Comparison of ENCODE assay signal across 7 cellular contexts in genomic region chr1:147545133-147545532, GRCh38. TPM values are rescaled to one million over a fixed set of nuclear protein-coding genes. Genes with fewer than 3 reads are reported as not detected.
DNase-seq lines count a peak whose midpoint lies in the region; ATAC-seq, FAIRE-seq and TF ChIP-seq lines count a peak whose summit lies in the region.

No MANE protein-coding gene starts in this region.

- H3K4me3 ChIP-seq in GM23248 (no peak overlapping the region), left lung (no peak overlapping the region)

- ATAC-seq in left lung (peak; percentile 63), HG03469 (IDR thresholded peaks at IDR 0.05; ENCODE audit: unreplicated experiment) (no peak)

- DNase-seq in GM23248 (peak; percentile 83), RCC 7860 (ENCODE audit: low spot score) (peak; percentile 88), left lung (peak; percentile 79 to 83), germinal center (ENCODE audit: low spot score) (no peak)
- DNase-seq in activated naive CD4-positive, alpha-beta T cell treated with Interleukin-2 at 50 U/mL for 16 hours = peak; percentile 90
- DNase-seq in stimulated activated CD8-positive, alpha-beta memory T cell treated with anti-CD3 and anti-CD28 coated beads, Interleukin-7, amount 100 ng/mL, for 1 hour (ENCODE audit: low read depth in 2 of 2) = peak; percentile 61 to 62

- intact Hi-C loops in left lung (cut with DNase I) = no loop called here

- WGBS in GM23248 (ENCODE audit: low coverage in 1 of 2, low lambda C conversion rate in 2 of 2, missing lambda C conversion rate in 2 of 2), 2 experiments = 26 to 39% methylated on average over 6 of the region's 6 CpGs

- peaks cover 12% of the 10 kb centered on the region; the same call in 1 of the 2 replicates for H3F3A ChIP-seq in GM23248 (ENCODE audit: insufficient read depth)

- H3K9me2 ChIP-seq in GM23248 (ENCODE audit: insufficient read depth) = no peaks in the 10 kb centered on the region

- H3K36me3 ChIP-seq in GM23248 (ENCODE audit: low read depth) (no peaks in the 10 kb centered on the region), left lung (no peaks in the 10 kb centered on the region)

- no peaks in the 10 kb centered on the region for H3K27me3 ChIP-seq in GM23248 (replicated peaks; ENCODE audit: insufficient read depth)
- peaks cover 0 to 12% of the 10 kb centered on the region in 2 donors for H3K27me3 ChIP-seq in left lung

- H3K4me1 ChIP-seq in GM23248 (ENCODE audit: insufficient read depth) (peaks cover 16% of the 10 kb centered on the region), left lung (peaks cover 17% of the 10 kb centered on the region in 2 donors)

- H3K27ac ChIP-seq in GM23248 = no peak overlapping the region
- H3K27ac ChIP-seq in left lung = no peak overlapping the region

- H3K9ac ChIP-seq in GM23248 = no peak overlapping the region

- in situ Hi-C loops in GM23248 (cut with MboI) = no loop called here

- no peak for TF ChIP-seq CTCF in left lung (IDR thresholded peaks at IDR 0.05)

- H3K9me3 ChIP-seq in GM23248 (ENCODE audit: low read depth) = no peaks in the 10 kb centered on the region
- no peaks in the 10 kb centered on the region for H3K9me3 ChIP-seq in left lung

- H2AFZ ChIP-seq in GM23248 = no peak overlapping the region

- H3K79me2 ChIP-seq in GM23248 (ENCODE audit: insufficient read depth) = no peaks in the 10 kb centered on the region

- peak; percentile 89 for FAIRE-seq in RCC 7860 (lab: Jason Lieb, UNC)

- no peaks in the 10 kb centered on the region for H4K20me1 ChIP-seq in GM23248 (ENCODE audit: insufficient read depth)

- no peak overlapping the region for H3K4me2 ChIP-seq in GM23248 (ENCODE audit: unreplicated experiment)

RNA-seq across cellular contexts. Expression of gene BCL9, which starts 3.8 kb away (rescaled TPM):
- total RNA-seq in GM23248 (2014; rRNA removed; shearing (Covaris generic)) = 1.9 and 2.4 TPM in 2 replicates
- polyA plus RNA-seq in GM23248 (2016; fragmentation: Nextera tagmentation; extraction: Ambion mirVana) = 3.8 and 4.8 TPM in 2 replicates
- total RNA-seq in left lung = 10 to 100 TPM; 17.6 to 22.8 TPM
